27 cellular contexts compared by ENCODE assay signal in the genomic region with DNA sequence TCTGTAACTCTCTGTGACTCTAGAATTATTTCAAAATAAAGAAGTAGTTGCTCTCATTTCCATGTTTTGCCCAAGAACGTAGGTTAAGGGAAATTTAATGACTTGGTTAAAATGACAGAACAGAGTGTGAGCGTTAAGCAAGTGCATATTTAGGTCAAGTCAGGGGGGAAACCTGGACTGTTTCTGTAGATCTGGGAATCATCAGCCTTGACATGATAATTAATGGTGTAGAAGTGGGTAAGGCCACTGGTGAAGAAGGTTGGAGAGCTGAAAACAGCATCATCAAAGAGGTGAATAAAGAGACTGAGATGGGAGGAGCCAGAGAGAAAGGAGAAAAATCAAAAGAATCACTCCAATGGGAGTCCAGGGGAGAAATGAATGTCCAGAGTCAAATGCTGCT. TPM values are rescaled to one million over a fixed set of nuclear protein-coding genes. Genes with fewer than 3 reads are reported as not detected.
DNase-seq lines count a peak whose midpoint lies in the region; ATAC-seq and TF ChIP-seq lines count a peak whose summit lies in the region.
"Had no signal": no experiment of that assay in that cellular context is flagged by ENCODE, and none has a peak within 500 bp of the region (broad histone marks: within the 10 kb centered on the region; RNA-seq: fewer than 3 reads in every experiment).

No MANE protein-coding gene starts in this region.

- intact Hi-C loops in left ventricle myocardium superior (cut with micrococcal nuclease) = no loop called here
- intact Hi-C loops in tibial artery (cut with DNase I; ENCODE audit: low total_unique reads) = no loop called here

- peaks cover 18% of the 10 kb centered on the region for H3K4me1 ChIP-seq in cardiac muscle cell (ENCODE audit: low read depth)
- H3K4me1 ChIP-seq in muscle layer of duodenum (ENCODE audit: control insufficient read depth in 1 of 2, insufficient read depth in 2 of 2, low read length in 2 of 2) = peaks cover 0 to 9% of the 10 kb centered on the region in 2 donors
- peaks cover 0 to 86% (median 53%) of the 10 kb centered on the region in 4 donors for H3K4me1 ChIP-seq in tibial artery

- DNase-seq in cardiac muscle cell (ENCODE audit: low read depth in 1 of 2, low spot score in 1 of 2) (no peak), left ventricle myocardium superior (no peak), coronary artery (ENCODE audit: low spot score) (no peak), tibial artery (no peak), NCI-H524 treated with DMSO at 0.1 percent for 48 hours (lab: John Stamatoyannopoulos, UW) (no peak), DMS153 treated with DMSO at 0.1 percent for 48 hours (lab: John Stamatoyannopoulos, UW; ENCODE audit: unreplicated experiment) (no peak)
- DNase-seq: activated CD4-positive, alpha-beta T cell treated with anti-CD3 and anti-CD28 coated beads for 1 hour; activated effector memory CD4-positive, alpha-beta T cell treated with anti-CD3 and anti-CD28 coated beads, Interleukin-2, amount 50 U/mL, for 16 hours; activated naive CD8-positive, alpha-beta T cell treated with anti-CD3 and anti-CD28 coated beads for 36 hours; Caco-2; DMS79; GDM1; naive thymus-derived CD8-positive, alpha-beta T cell; NCI-H1092; NCI-H187 treated with DMSO at 0.1 percent for 48 hours; NCI-H748 treated with DMSO at 0.1 percent for 48 hours; occipital lobe; RPMI8226; stimulated activated CD4-positive, alpha-beta T cell treated with anti-CD3 and anti-CD28 coated beads, Interleukin-2, amount 100 ng/mL, for 24 hours; T-helper 2 cell had no signal

- H3K9me3 ChIP-seq in cardiac muscle cell (ENCODE audit: low read depth) (no peaks in the 10 kb centered on the region), muscle layer of duodenum (ENCODE audit: control insufficient read depth in 1 of 2, low read length in 2 of 2) (no peaks in the 10 kb centered on the region), tibial artery (no peaks in the 10 kb centered on the region)
- H3K9me3 ChIP-seq: Caco-2, HAP-1 had no signal

- H3K36me3 ChIP-seq in cardiac muscle cell = no peaks in the 10 kb centered on the region
- H3K36me3 ChIP-seq in muscle layer of duodenum (ENCODE audit: control insufficient read depth in 1 of 2, insufficient read depth in 2 of 2, low read length in 2 of 2) = peaks cover 0 to 5% of the 10 kb centered on the region in 2 donors
- no peaks in the 10 kb centered on the region for H3K36me3 ChIP-seq in tibial artery
- H3K36me3 ChIP-seq: brain microvascular endothelial cell, HAP-1 had no signal

- no peak overlapping the region for H3K4me3 ChIP-seq in cardiac muscle cell
- H3K4me3 ChIP-seq in coronary artery = no peak overlapping the region
- H3K4me3 ChIP-seq in muscle layer of duodenum (ENCODE audit: low read depth in 1 of 2, low read length in 2 of 2) = no peak overlapping the region
- H3K4me3 ChIP-seq in tibial artery = no peak overlapping the region
- H3K4me3 ChIP-seq: HAP-1 had no signal

- peak overlapping the region; percentile 89 for H3K27ac ChIP-seq in cardiac muscle cell
- peak overlapping the region; percentile 85 to 89 for H3K27ac ChIP-seq in coronary artery
- H3K27ac ChIP-seq in muscle layer of duodenum (ENCODE audit: low read length) = peak overlapping the region; percentile 68
- peak overlapping the region; percentile 83 to 84 for H3K27ac ChIP-seq in tibial artery
- H3K27ac ChIP-seq: 22Rv1, C4-2B, epithelial cell of prostate had no signal

- H3K27me3 ChIP-seq in cardiac muscle cell = no peaks in the 10 kb centered on the region
- no peaks in the 10 kb centered on the region for H3K27me3 ChIP-seq in muscle layer of duodenum (ENCODE audit: low read depth, low read length)
- H3K27me3 ChIP-seq in tibial artery = no peaks in the 10 kb centered on the region
- H3K27me3 ChIP-seq: brain microvascular endothelial cell had no signal

- TF ChIP-seq CTCF in cardiac muscle cell (IDR thresholded peaks at IDR 0.05; ENCODE audit: low read depth, low read length) (no peak), coronary artery (IDR thresholded peaks at IDR 0.05) (no peak), tibial artery (IDR thresholded peaks at IDR 0.05) (no peak)

- ATAC-seq in left ventricle myocardium superior (no peak), HG03280 (IDR thresholded peaks at IDR 0.05; ENCODE audit: unreplicated experiment) (no peak)
- ATAC-seq: naive thymus-derived CD8-positive, alpha-beta T cell had no signal

RNA-seq across cellular contexts. Expression of gene STK38L, which starts 49.4 kb away (rescaled TPM):
- total RNA-seq in cardiac muscle cell (29.3 and 30.0 TPM in 2 replicates), left ventricle myocardium superior (66.1 TPM)
- polyA plus RNA-seq in cardiac muscle cell = 19.5 and 20.3 TPM in 2 replicates
